ENCODE assay signal across 21 cellular contexts in the genomic region with DNA sequence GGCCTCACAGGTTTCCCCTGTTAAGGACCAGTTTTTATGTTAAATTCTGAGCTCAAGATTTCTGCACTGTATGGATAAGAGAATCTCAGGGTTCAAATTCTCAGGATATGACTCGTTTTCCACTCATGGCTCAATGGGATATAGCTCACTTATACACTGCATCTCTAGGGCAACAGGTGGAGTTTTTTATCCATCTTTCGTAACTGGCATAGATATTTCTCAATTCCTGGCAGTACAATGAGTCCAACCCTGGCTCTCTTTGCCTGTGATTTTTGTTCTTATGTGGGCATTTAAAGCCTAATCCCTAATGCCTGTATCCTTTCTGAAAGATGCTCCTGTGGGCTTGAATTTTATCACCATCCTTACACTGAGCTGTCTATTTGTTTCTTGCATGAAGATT. TPM values are rescaled to one million over a fixed set of nuclear protein-coding genes. Genes with fewer than 3 reads are reported as not detected.
DNase-seq lines count a peak whose midpoint lies in the region; ATAC-seq, FAIRE-seq and TF ChIP-seq lines count a peak whose summit lies in the region.
"Had no signal": no experiment of that assay in that cellular context is flagged by ENCODE, and none has a peak within 500 bp of the region (broad histone marks: within the 10 kb centered on the region; RNA-seq: fewer than 3 reads in every experiment).

No MANE protein-coding gene starts in this region.

- no peak for DNase-seq in GM12892 (ENCODE audit: insufficient read length)
- DNase-seq in bronchial epithelial cell (ENCODE audit: low read depth) = peak; percentile 1
- peak; percentile 27 for DNase-seq in renal cortical epithelial cell (ENCODE audit: low read depth)
- DNase-seq in activated CD4-positive, CD25-positive, alpha-beta regulatory T cell (lab: John Stamatoyannopoulos, UW) = no peak
- DNase-seq in T-helper 1 cell = no peak
- no peak for DNase-seq in NCI-H446 (lab: John Stamatoyannopoulos, UW)
- DNase-seq: AML-193; Caco-2; CD4-positive, alpha-beta T cell had no signal

- TF ChIP-seq CTCF in HEK293 (tag by site-specific recombination; IDR thresholded peaks at IDR 0.05) = no peak
- TF ChIP-seq CTCF in bronchial epithelial cell (IDR thresholded peaks at IDR 0.05; ENCODE audit: insufficient read depth, low read length, severe bottlenecking) = no peak

- H3K4me3 ChIP-seq in HEK293 (ENCODE audit: low read depth, low read length) (no peak overlapping the region), bronchial epithelial cell (ENCODE audit: low read depth, low read length) (no peak overlapping the region)
- H3K4me3 ChIP-seq: GM23338 had no signal

- ATAC-seq in HG03039 (IDR thresholded peaks at IDR 0.05; ENCODE audit: unreplicated experiment) = no peak
- ATAC-seq: GM23338, HCT116 had no signal

- no peak overlapping the region for H3K27ac ChIP-seq in HEK293 (ENCODE audit: extremely low read depth, low read depth, low read length)
- H3K27ac ChIP-seq: C4-2B had no signal

- CTCF ChIA-PET in HEK293 (lab: Yijun Ruan, JAX) = no interaction called here

- POLR2A ChIA-PET in HEK293 (lab: Yijun Ruan, JAX) = no interaction called here

- H3K36me3 ChIP-seq in HEK293 (ENCODE audit: control insufficient read depth in 2 of 2, insufficient read depth in 1 of 2, low read length in 2 of 2) = no peaks in the 10 kb centered on the region
- no peaks in the 10 kb centered on the region for H3K36me3 ChIP-seq in bronchial epithelial cell (ENCODE audit: control insufficient read depth, insufficient read depth, low read length)

- H3K27me3 ChIP-seq in bronchial epithelial cell (ENCODE audit: control insufficient read depth, insufficient read depth, low read length) = no peaks in the 10 kb centered on the region

- TF ChIP-seq POLR2A in GM12892 (IDR thresholded peaks at IDR 0.05; ENCODE audit: low read depth, low read length) = no peak

- H3K4me1 ChIP-seq in HEK293 (ENCODE audit: control insufficient read depth, insufficient read depth, low read length) = no peaks in the 10 kb centered on the region
- H3K4me1 ChIP-seq: Caco-2 had no signal

- no peaks in the 10 kb centered on the region for H3K9me3 ChIP-seq in HEK293 (ENCODE audit: control insufficient read depth, insufficient read depth, low read depth, low read length)
- H3K9me3 ChIP-seq: Caco-2 had no signal

- FAIRE-seq in GM12892 (lab: Jason Lieb, UNC) (peak; percentile 27), bronchial epithelial cell (lab: Jason Lieb, UNC) (no peak)
- FAIRE-seq: A204.1, D721Med, G401.6, GM12891, H54 had no signal

TF ChIP-seq in HEK293, 187 proteins besides CTCF, POLR2A, EP300 and RAD21:
- TF ChIP-seq, protein P1, sequence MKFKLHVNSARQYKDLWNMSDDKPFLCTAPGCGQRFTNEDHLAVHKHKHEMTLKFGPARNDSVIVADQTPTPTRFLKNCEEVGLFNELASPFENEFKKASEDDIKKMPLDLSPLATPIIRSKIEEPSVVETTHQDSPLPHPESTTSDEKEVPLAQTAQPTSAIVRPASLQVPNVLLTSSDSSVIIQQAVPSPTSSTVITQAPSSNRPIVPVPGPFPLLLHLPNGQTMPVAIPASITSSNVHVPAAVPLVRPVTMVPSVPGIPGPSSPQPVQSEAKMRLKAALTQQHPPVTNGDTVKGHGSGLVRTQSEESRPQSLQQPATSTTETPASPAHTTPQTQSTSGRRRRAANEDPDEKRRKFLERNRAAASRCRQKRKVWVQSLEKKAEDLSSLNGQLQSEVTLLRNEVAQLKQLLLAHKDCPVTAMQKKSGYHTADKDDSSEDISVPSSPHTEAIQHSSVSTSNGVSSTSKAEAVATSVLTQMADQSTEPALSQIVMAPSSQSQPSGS (tag by site-specific recombination; IDR thresholded peaks at IDR 0.05; ENCODE audit: low read depth) = no peak
- peak; percentile 54; the same call in 1 of the 2 replicates for TF ChIP-seq SCRT2 (tag by site-specific recombination; IDR thresholded peaks at IDR 0.05)

RNA-seq across cellular contexts. Expression of a gene that starts 7.6 kb away (rescaled TPM):
- polyA plus RNA-seq in GM12892 (2012; ENCODE audit: missing spikeins) = not detected
- total RNA-seq in bronchial epithelial cell (not detected in 2 replicates), renal cortical epithelial cell (not detected in 2 replicates)
- total RNA-seq: Caco-2; CD4-positive, alpha-beta T cell; HT-29 had no signal
- polyA plus RNA-seq: BJ had no signal

RNA-seq across cellular contexts. Expression of a gene that starts 58.8 kb away (rescaled TPM):
- not detected for polyA plus RNA-seq in GM12892 (2012; ENCODE audit: missing spikeins)
- total RNA-seq in bronchial epithelial cell (under 0.01 TPM in 2 replicates), renal cortical epithelial cell (112 and 135 TPM in 2 replicates)
- total RNA-seq: Caco-2; CD4-positive, alpha-beta T cell; HT-29 had no signal

Comparison
In these comparisons a context has a peak if more than half of its experiments do, and no peak if none do; other contexts are left out.
1. DNase-seq: peak in bronchial epithelial cell (single experiment) and renal cortical epithelial cell (single experiment); none in GM12892 (single experiment), activated CD4-positive, CD25-positive, alpha-beta regulatory T cell (0 of 4), T-helper 1 cell (0 of 5) and NCI-H446 (0 of 2).
2. RNA of a gene that starts 58.8 kb away (total RNA-seq): 112 to 135 TPM in renal cortical epithelial cell; under 0.01 TPM in bronchial epithelial cell; every median in the first group is over 100 times any median in the second.